ENCODE assay signal across 13 cellular contexts in genomic region chr17:14886200-14886739, GRCh38.
DNase-seq lines count a peak whose midpoint lies in the region; ATAC-seq and TF ChIP-seq lines count a peak whose summit lies in the region.
"Had no signal": no experiment of that assay in that cellular context is flagged by ENCODE, and none has a peak within 500 bp of the region (broad histone marks: within the 10 kb centered on the region; RNA-seq: fewer than 3 reads in every experiment).

No MANE protein-coding gene starts in this region.

- no TSS peak for BruUV-seq in Panc1 (replicated peaks; lab: Mats Ljungman, UMichigan)

- in situ Hi-C loops in Panc1 (cut with HindIII; ENCODE audit: low pct_unique_long_range_greater_than_20kb, low sequenced_read_pairs): no loop called here

- H3K36me3 ChIP-seq in GM23338 (ENCODE audit: insufficient read depth): no peaks in the 10 kb centered on the region
- no peaks in the 10 kb centered on the region for H3K36me3 ChIP-seq in Panc1 (ENCODE audit: control insufficient read depth, insufficient read depth, low read length)
- H3K36me3 ChIP-seq: esophagus squamous epithelium had no signal

- peaks cover 42% of the 10 kb centered on the region for H3K9me3 Mint-ChIP-seq in GM23338
- peaks cover 16% of the 10 kb centered on the region for H3K9me3 Mint-ChIP-seq in activated T-helper 1 cell treated with anti-CD3 and anti-CD28 coated beads, Interleukin-12 subunit alpha, Interleukin-12 subunit beta, Interleukin-2, Interleukin-4 antibody, amounts not matched to agents 30 ng/mL and 10 ng/mL and 1 ng/mL, durations not matched to agents 14 hours and 24 hours and 36 hours

- H3K4me2 ChIP-seq in GM23338: no peak overlapping the region

- peaks cover 3% of the 10 kb centered on the region for H3K27me3 Mint-ChIP-seq in GM23338 (ENCODE audit: insufficient read depth, low read depth, poor library complexity)
- no peaks in the 10 kb centered on the region for H3K27me3 Mint-ChIP-seq in activated T-helper 1 cell treated with anti-CD3 and anti-CD28 coated beads, Interleukin-12 subunit alpha, Interleukin-12 subunit beta, Interleukin-2, Interleukin-4 antibody, amounts not matched to agents 30 ng/mL and 10 ng/mL and 1 ng/mL, durations not matched to agents 14 hours and 24 hours and 36 hours (ENCODE audit: insufficient read depth)

- ATAC-seq in GM23338 (peak; percentile 79), Panc1 (no peak), GM19463 (IDR thresholded peaks at IDR 0.05; ENCODE audit: unreplicated experiment) (no peak)
- ATAC-seq: activated CD4-positive, CD25-positive, alpha-beta regulatory T cell treated with anti-CD3 and anti-CD28 coated beads, Interleukin-2, amount 50 U/mL, for 24 hours had no signal

- H4K20me1 ChIP-seq in GM23338 (replicated peaks; ENCODE audit: insufficient read depth): no peaks in the 10 kb centered on the region

- peak; percentile 74 for DNase-seq in GM23338 (ENCODE audit: low spot score)
- DNase-seq in Panc1 (ENCODE audit: low read depth, low spot score): no peak
- peak; percentile 18 for DNase-seq in fibroblast of peridontal ligament (ENCODE audit: extremely low read depth)
- DNase-seq in NOMO-1 treated with DMSO at 0.1 percent for 48 hours (lab: John Stamatoyannopoulos, UW; ENCODE audit: unreplicated experiment): no peak
- DNase-seq in activated CD8-positive, alpha-beta memory T cell treated with anti-CD3 and anti-CD28 coated beads, Interleukin-2, amount 50 U/mL, for 48 hours: no peak
- no peak for DNase-seq in activated T-helper 1 cell treated with anti-CD3 and anti-CD28 coated beads, Interleukin-12 subunit alpha, Interleukin-12 subunit beta, Interleukin-2, Interleukin-4 antibody, amounts not matched to agents 30 ng/mL and 10 ng/mL and 1 ng/mL, durations not matched to agents 14 hours and 24 hours and 36 hours (ENCODE audit: low spot score)
- DNase-seq: esophagus squamous epithelium, NCI-H524 had no signal

- H3K27ac ChIP-seq in 22Rv1 (no peak overlapping the region), GM23338 (ENCODE audit: low read depth) (no peak overlapping the region), Panc1 (ENCODE audit: low read length) (no peak overlapping the region)
- H3K27ac ChIP-seq: esophagus squamous epithelium had no signal

- H3K4me1 ChIP-seq in GM23338 (ENCODE audit: insufficient read depth): no peaks in the 10 kb centered on the region
- H3K4me1 ChIP-seq in Panc1 (ENCODE audit: control insufficient read depth, insufficient read depth, low read length): no peaks in the 10 kb centered on the region
- H3K4me1 ChIP-seq: esophagus squamous epithelium had no signal

- no peak overlapping the region for H3K27ac Mint-ChIP-seq in GM23338
- no peak overlapping the region for H3K27ac Mint-ChIP-seq in activated T-helper 1 cell treated with anti-CD3 and anti-CD28 coated beads, Interleukin-12 subunit alpha, Interleukin-12 subunit beta, Interleukin-2, Interleukin-4 antibody, amounts not matched to agents 30 ng/mL and 10 ng/mL and 1 ng/mL, durations not matched to agents 14 hours and 24 hours and 36 hours
- H3K27ac Mint-ChIP-seq: CD4-positive, CD25-positive, alpha-beta regulatory T cell; stimulated activated naive CD8-positive, alpha-beta T cell treated with anti-CD3 and anti-CD28 coated beads, Interleukin-15, Interleukin-2, amounts not matched to agents 100 ng/mL and 50 ng/mL, for 24 hours had no signal

- H3K27me3 ChIP-seq in GM23338 (ENCODE audit: insufficient read depth) (no peaks in the 10 kb centered on the region), Panc1 (ENCODE audit: control insufficient read depth, insufficient read depth, low read length) (no peaks in the 10 kb centered on the region)
- H3K27me3 ChIP-seq: esophagus squamous epithelium had no signal

- no peaks in the 10 kb centered on the region for H3K4me1 Mint-ChIP-seq in GM23338
- H3K4me1 Mint-ChIP-seq in activated T-helper 1 cell treated with anti-CD3 and anti-CD28 coated beads, Interleukin-12 subunit alpha, Interleukin-12 subunit beta, Interleukin-2, Interleukin-4 antibody, amounts not matched to agents 30 ng/mL and 10 ng/mL and 1 ng/mL, durations not matched to agents 14 hours and 24 hours and 36 hours (ENCODE audit: low read depth): no peaks in the 10 kb centered on the region
- H3K4me1 Mint-ChIP-seq: CD4-positive, CD25-positive, alpha-beta regulatory T cell had no signal

- no peak overlapping the region for H3K4me3 Mint-ChIP-seq in GM23338
- no peak overlapping the region for H3K4me3 Mint-ChIP-seq in activated T-helper 1 cell treated with anti-CD3 and anti-CD28 coated beads, Interleukin-12 subunit alpha, Interleukin-12 subunit beta, Interleukin-2, Interleukin-4 antibody, amounts not matched to agents 30 ng/mL and 10 ng/mL and 1 ng/mL, durations not matched to agents 14 hours and 24 hours and 36 hours
- H3K4me3 Mint-ChIP-seq: CD4-positive, CD25-positive, alpha-beta regulatory T cell; stimulated activated naive CD8-positive, alpha-beta T cell treated with anti-CD3 and anti-CD28 coated beads, Interleukin-15, Interleukin-2, amounts not matched to agents 100 ng/mL and 50 ng/mL, for 24 hours had no signal

- intact Hi-C loops in Panc1 (cut with micrococcal nuclease; ENCODE audit: unreplicated experiment): no loop called here
- intact Hi-C loops in activated T-helper 1 cell treated with anti-CD3 and anti-CD28 coated beads, Interleukin-12 subunit alpha, Interleukin-12 subunit beta, Interleukin-2, Interleukin-4 antibody, amounts not matched to agents 30 ng/mL and 10 ng/mL and 1 ng/mL, durations not matched to agents 14 hours and 24 hours and 36 hours (cut with micrococcal nuclease): no loop called here

- no peaks in the 10 kb centered on the region for H3K9me3 ChIP-seq in Panc1 (ENCODE audit: control insufficient read depth, insufficient read depth, low read depth, low read length)

- H3F3A ChIP-seq in GM23338 (replicated peaks; ENCODE audit: low read depth): no peaks in the 10 kb centered on the region

- H3K79me2 ChIP-seq in GM23338 (replicated peaks; ENCODE audit: insufficient read depth): no peaks in the 10 kb centered on the region

- no peak overlapping the region for H2AFZ ChIP-seq in GM23338

- no peak overlapping the region for H3K4me3 ChIP-seq in GM23338
- H3K4me3 ChIP-seq in Panc1 (ENCODE audit: low read depth in 2 of 2, low read length in 2 of 2): no peak overlapping the region
- H3K4me3 ChIP-seq: esophagus squamous epithelium had no signal

- POLR2A ChIA-PET in Panc1 (lab: Charles Lee): no interaction called here

- CTCF ChIA-PET in Panc1 (lab: Charles Lee): no interaction called here

- TF ChIP-seq CTCF in 22Rv1 (IDR thresholded peaks at IDR 0.05) (peak; percentile 56), GM23338 (conservative IDR thresholded peaks at IDR 0.05; ENCODE audit: low read depth in 2 of 2) (peak; percentile 67 to 73), Panc1 (IDR thresholded peaks at IDR 0.05) (peak; percentile 30)

- H3K36me3 Mint-ChIP-seq in GM23338 (ENCODE audit: low read depth): peaks cover 24% of the 10 kb centered on the region
- no peaks in the 10 kb centered on the region for H3K36me3 Mint-ChIP-seq in activated T-helper 1 cell treated with anti-CD3 and anti-CD28 coated beads, Interleukin-12 subunit alpha, Interleukin-12 subunit beta, Interleukin-2, Interleukin-4 antibody, amounts not matched to agents 30 ng/mL and 10 ng/mL and 1 ng/mL, durations not matched to agents 14 hours and 24 hours and 36 hours (ENCODE audit: low read depth)
- H3K36me3 Mint-ChIP-seq: CD4-positive, CD25-positive, alpha-beta regulatory T cell had no signal

- 0 out of 2 replicates have a peak, but pooled peaks cover 4% of the 10 kb centered on the region for H3K9me2 ChIP-seq in GM23338 (ENCODE audit: insufficient read depth)

TF ChIP-seq in GM23338, 12 proteins besides CTCF, POLR2A, EP300 and RAD21 (continues in another document):
- TF ChIP-seq, protein P1, sequence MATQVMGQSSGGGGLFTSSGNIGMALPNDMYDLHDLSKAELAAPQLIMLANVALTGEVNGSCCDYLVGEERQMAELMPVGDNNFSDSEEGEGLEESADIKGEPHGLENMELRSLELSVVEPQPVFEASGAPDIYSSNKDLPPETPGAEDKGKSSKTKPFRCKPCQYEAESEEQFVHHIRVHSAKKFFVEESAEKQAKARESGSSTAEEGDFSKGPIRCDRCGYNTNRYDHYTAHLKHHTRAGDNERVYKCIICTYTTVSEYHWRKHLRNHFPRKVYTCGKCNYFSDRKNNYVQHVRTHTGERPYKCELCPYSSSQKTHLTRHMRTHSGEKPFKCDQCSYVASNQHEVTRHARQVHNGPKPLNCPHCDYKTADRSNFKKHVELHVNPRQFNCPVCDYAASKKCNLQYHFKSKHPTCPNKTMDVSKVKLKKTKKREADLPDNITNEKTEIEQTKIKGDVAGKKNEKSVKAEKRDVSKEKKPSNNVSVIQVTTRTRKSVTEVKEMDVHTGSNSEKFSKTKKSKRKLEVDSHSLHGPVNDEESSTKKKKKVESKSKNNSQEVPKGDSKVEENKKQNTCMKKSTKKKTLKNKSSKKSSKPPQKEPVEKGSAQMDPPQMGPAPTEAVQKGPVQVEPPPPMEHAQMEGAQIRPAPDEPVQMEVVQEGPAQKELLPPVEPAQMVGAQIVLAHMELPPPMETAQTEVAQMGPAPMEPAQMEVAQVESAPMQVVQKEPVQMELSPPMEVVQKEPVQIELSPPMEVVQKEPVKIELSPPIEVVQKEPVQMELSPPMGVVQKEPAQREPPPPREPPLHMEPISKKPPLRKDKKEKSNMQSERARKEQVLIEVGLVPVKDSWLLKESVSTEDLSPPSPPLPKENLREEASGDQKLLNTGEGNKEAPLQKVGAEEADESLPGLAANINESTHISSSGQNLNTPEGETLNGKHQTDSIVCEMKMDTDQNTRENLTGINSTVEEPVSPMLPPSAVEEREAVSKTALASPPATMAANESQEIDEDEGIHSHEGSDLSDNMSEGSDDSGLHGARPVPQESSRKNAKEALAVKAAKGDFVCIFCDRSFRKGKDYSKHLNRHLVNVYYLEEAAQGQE (IDR thresholded peaks at IDR 0.05; ENCODE audit: unreplicated experiment): no peak
- TF ChIP-seq POLR2AphosphoS5 (IDR thresholded peaks at IDR 0.05; ENCODE audit: low read depth) (no peak), EZH2phosphoT487 (IDR thresholded peaks at IDR 0.05; ENCODE audit: unreplicated experiment) (no peak), CREB1 (CRISPR knock-in tag; IDR thresholded peaks at IDR 0.05; ENCODE audit: low read depth) (no peak), ETS1 (IDR thresholded peaks at IDR 0.05) (no peak), STAT1 (IDR thresholded peaks at IDR 0.05; ENCODE audit: unreplicated experiment) (no peak), ZNF114 (CRISPR knock-in tag; IDR thresholded peaks at IDR 0.05) (no peak)

Comparison
In these comparisons a context has a peak if more than half of its experiments do, and no peak if none do; other contexts are left out.
1. DNase-seq: peak in GM23338 (single experiment) and fibroblast of peridontal ligament (single experiment); none in Panc1 (single experiment), NOMO-1 treated with DMSO at 0.1 percent for 48 hours (single experiment), activated CD8-positive, alpha-beta memory T cell treated with anti-CD3 and anti-CD28 coated beads, Interleukin-2, amount 50 U/mL, for 48 hours (single experiment) and activated T-helper 1 cell treated with anti-CD3 and anti-CD28 coated beads, Interleukin-12 subunit alpha, Interleukin-12 subunit beta, Interleukin-2, Interleukin-4 antibody, amounts not matched to agents 30 ng/mL and 10 ng/mL and 1 ng/mL, durations not matched to agents 14 hours and 24 hours and 36 hours (single experiment).
2. Peak in every context shown above with its lines, with median percentiles within 50 percentile points of each other: CTCF ChIP-seq.